In genomic region chr6:98039876-98040605, GRCh38 we compare ENCODE assay signal across 9 cellular contexts.
A peak's percentile ranks its signal among the peaks of the same experiment; 100 is the strongest.
DNase-seq lines count a peak whose midpoint lies in the region; ATAC-seq, FAIRE-seq and TF ChIP-seq lines count a peak whose summit lies in the region.
"Had no signal": no experiment of that assay in that cellular context is flagged by ENCODE, and none has a peak within 500 bp of the region (broad histone marks: within the 10 kb centered on the region; RNA-seq: fewer than 3 reads in every experiment).

No MANE protein-coding gene starts in this region.

- ATAC-seq in GM21423 (IDR thresholded peaks at IDR 0.05; ENCODE audit: unreplicated experiment) = no peak
- no peak for ATAC-seq in HepG2

- no peak overlapping the region for H4K8ac ChIP-seq in neuronal stem cell (ENCODE audit: low read depth, low read length)

- H3K14ac ChIP-seq in neuronal stem cell (ENCODE audit: low read length) = no peak overlapping the region

- no peaks in the 10 kb centered on the region for H4K20me1 ChIP-seq in MM.1S (ENCODE audit: insufficient read depth, low read length)
- H4K20me1 ChIP-seq in HepG2 (ENCODE audit: insufficient read depth, low read length) = no peaks in the 10 kb centered on the region

- DNase-seq in GM10266 (ENCODE audit: extremely low spot score) (no peak), MM.1S (peak; percentile 6), dorsolateral prefrontal cortex (no peak), neuronal stem cell (ENCODE audit: low spot score) (no peak), HepG2 (ENCODE audit: low spot score) (no peak), NK-92 (lab: John Stamatoyannopoulos, UW; ENCODE audit: unreplicated experiment) (no peak)
- DNase-seq: stimulated activated CD8-positive, alpha-beta memory T cell treated with anti-CD3 and anti-CD28 coated beads, Interleukin-4, amount 100 ng/mL, for 48 hours had no signal

- H3K18ac ChIP-seq in neuronal stem cell (ENCODE audit: low read length) = no peak overlapping the region

- H3K9me3 ChIP-seq in MM.1S (replicated peaks; ENCODE audit: insufficient read depth, low read length) = no peaks in the 10 kb centered on the region
- H3K9me3 ChIP-seq in neuronal stem cell (replicated peaks in 1 of 2; ENCODE audit: control insufficient read depth in 2 of 2, insufficient read depth in 1 of 2, low read depth in 1 of 2, low read length in 2 of 2) = no peaks in the 10 kb centered on the region
- no peaks in the 10 kb centered on the region for H3K9me3 ChIP-seq in HepG2 (ENCODE audit: low read length)

- no peak for TF ChIP-seq EP300 in HepG2 (IDR thresholded peaks at IDR 0.05; ENCODE audit: low read depth in 2 of 2, low read length in 2 of 2)
- TF ChIP-seq EP300 in HepG2 (CRISPR knock-in tag; IDR thresholded peaks at IDR 0.05; ENCODE audit: borderline replicate concordance) = no peak

- no peak for TF ChIP-seq RAD21 in HepG2 (CRISPR knock-in tag; IDR thresholded peaks at IDR 0.05)

- no peak overlapping the region for H2AK5ac ChIP-seq in neuronal stem cell (ENCODE audit: low read depth, low read length)

- H3K9me2 ChIP-seq in MM.1S (replicated peaks; ENCODE audit: insufficient read depth, low read length) = no peaks in the 10 kb centered on the region

- POLR2A ChIA-PET in HepG2 (lab: Yijun Ruan, JAX) = no interaction called here

- no peaks in the 10 kb centered on the region for H3K27me3 ChIP-seq in MM.1S (replicated peaks; ENCODE audit: insufficient read depth, low read length)
- peaks cover 0 to 3% (median 0%) of the 10 kb centered on the region in 45 donors for H3K27me3 ChIP-seq in dorsolateral prefrontal cortex
- no peaks in the 10 kb centered on the region for H3K27me3 ChIP-seq in neuronal stem cell (ENCODE audit: control insufficient read depth in 3 of 3, insufficient read depth in 3 of 3, low read depth in 1 of 3, low read length in 3 of 3)
- no peaks in the 10 kb centered on the region for H3K27me3 ChIP-seq in HepG2 (ENCODE audit: control insufficient read depth in 1 of 2, insufficient read depth in 2 of 2, low read length in 2 of 2)

- H3K27ac ChIP-seq in MM.1S (ENCODE audit: low read length) (no peak overlapping the region), dorsolateral prefrontal cortex (peak overlapping the region in 10 of 59 donors; percentile 4 to 50 (median 24)), neuronal stem cell (replicated peaks; ENCODE audit: low read length) (no peak overlapping the region), HepG2 (ENCODE audit: extremely low read length, insufficient read depth, low read length) (no peak overlapping the region)

- H2BK12ac ChIP-seq in neuronal stem cell (ENCODE audit: low read length) = no peak overlapping the region

- CTCF ChIA-PET in HepG2 (lab: Yijun Ruan, JAX; ENCODE audit: low intra/inter-chr PET ratio, low total read pairs) = no interaction called here

- no peak for TF ChIP-seq POLR2A in HepG2 (IDR thresholded peaks at IDR 0.05; ENCODE audit: insufficient read depth in 1 of 2, low read depth in 2 of 2, low read length in 2 of 2)

- no CpG with 5 or more reads among the region's 3 CpGs for WGBS in neuronal stem cell (ENCODE audit: extremely low coverage in 2 of 2, insufficient read length in 2 of 2, insufficient replicate concordance in 1 of 2), 2 donors
- WGBS in HepG2 (ENCODE audit: low lambda C conversion rate) = 1% methylated on average over 3 of the region's 3 CpGs

- H3K4me2 ChIP-seq in MM.1S (ENCODE audit: low read depth, low read length) (no peak overlapping the region), neuronal stem cell (ENCODE audit: insufficient read depth, low read length, poor library complexity, severe bottlenecking) (no peak overlapping the region), HepG2 (ENCODE audit: low read depth, low read length) (no peak overlapping the region)

- no peak for FAIRE-seq in HepG2 (lab: Jason Lieb, UNC)
- FAIRE-seq: TTC549 had no signal

- no peak overlapping the region for H2BK15ac ChIP-seq in neuronal stem cell (ENCODE audit: low read length)

- no peak overlapping the region for H3K4ac ChIP-seq in neuronal stem cell (ENCODE audit: low read length)

- in situ Hi-C loops in HepG2 (cut with HindIII; ENCODE audit: extremely low pct_ligation_motif_present, low pct_unique_long_range_greater_than_20kb) = loop anchor here (25.0 kb wide), 1 partner anchor 797 kb away; the partner anchor contains the start of gene POU3F2

- TF ChIP-seq CTCF in GM10266 (IDR thresholded peaks at IDR 0.05; ENCODE audit: control insufficient read depth, insufficient read depth, low read depth, missing control alignments) (peak; percentile 9), MM.1S (IDR thresholded peaks at IDR 0.05; ENCODE audit: low read length) (peak; percentile 16; the same call in 1 of the 2 replicates), dorsolateral prefrontal cortex (IDR thresholded peaks at IDR 0.05 in 54 of 56, conservative IDR thresholded peaks at IDR 0.05 in 2 of 56; ENCODE audit: low read depth in 1 of 56, partially characterized antibody in 56 of 56) (peak in 53 of 56 donors; percentile 17 to 70 (median 49)), HepG2 (CRISPR knock-in tag; IDR thresholded peaks at IDR 0.05) (no peak)

- H3K79me2 ChIP-seq in MM.1S (ENCODE audit: low read length) (no peaks in the 10 kb centered on the region), HepG2 (ENCODE audit: insufficient read depth, low read length) (no peaks in the 10 kb centered on the region)

- H3F3A ChIP-seq in MM.1S (ENCODE audit: insufficient read depth, low read length) = no peaks in the 10 kb centered on the region

- no peak overlapping the region for H2BK5ac ChIP-seq in neuronal stem cell (ENCODE audit: low read length)

- H3K79me1 ChIP-seq in neuronal stem cell (ENCODE audit: low read depth, low read length) = no peaks in the 10 kb centered on the region

- H4K91ac ChIP-seq in neuronal stem cell (ENCODE audit: low read depth, low read length, poor library complexity) = no peak overlapping the region

- H2AFZ ChIP-seq in MM.1S (ENCODE audit: low read length) = no peak overlapping the region
- peak overlapping the region; percentile 50 for H2AFZ ChIP-seq in neuronal stem cell (ENCODE audit: low read length)
- no peak overlapping the region for H2AFZ ChIP-seq in HepG2 (ENCODE audit: low read length)

- no peak overlapping the region for H2BK120ac ChIP-seq in neuronal stem cell (ENCODE audit: low read depth, low read length)

- H3K9ac ChIP-seq in MM.1S (ENCODE audit: low read length) = no peak overlapping the region
- H3K9ac ChIP-seq in neuronal stem cell (ENCODE audit: low read depth, low read length, poor library complexity) = no peak overlapping the region
- H3K9ac ChIP-seq in HepG2 (ENCODE audit: insufficient read depth, low read depth, low read length) = no peak overlapping the region

- H3K4me3 ChIP-seq in MM.1S (ENCODE audit: low read length) (no peak overlapping the region), dorsolateral prefrontal cortex (peak overlapping the region in 10 of 59 donors; percentile 3 to 35 (median 19)), neuronal stem cell (ENCODE audit: low read length in 2 of 2) (peak overlapping the region in 1 of 2 donors; percentile 14), HepG2 (replicated peaks in 1 of 3; ENCODE audit: insufficient read depth in 1 of 3, low read depth in 2 of 3, low read length in 3 of 3) (no peak overlapping the region)

- H3K23ac ChIP-seq in neuronal stem cell (ENCODE audit: low read depth, low read length, poor library complexity) = no peak overlapping the region

- intact Hi-C loops in dorsolateral prefrontal cortex (cut with DNase I) (loop anchor here in 1 of 2 donors (5.0 to 10.0 kb wide), 3 partner anchors 475 to 965 kb away; no protein-coding TSS in a partner anchor), HepG2 (cut with micrococcal nuclease; ENCODE audit: unreplicated experiment) (no loop called here)

- H3K4me1 ChIP-seq in MM.1S (ENCODE audit: low read length) (no peaks in the 10 kb centered on the region), neuronal stem cell (ENCODE audit: control insufficient read depth in 2 of 2, insufficient read depth in 1 of 2, low read depth in 1 of 2, low read length in 2 of 2) (peaks cover 25 to 64% of the 10 kb centered on the region in 2 donors), HepG2 (ENCODE audit: insufficient read depth, low read length) (no peaks in the 10 kb centered on the region)

- BruUV-seq in HepG2 (replicated peaks; lab: Mats Ljungman, UMichigan) = no TSS peak

- H3K36me3 ChIP-seq in MM.1S (replicated peaks; ENCODE audit: insufficient read depth, low read length) (no peaks in the 10 kb centered on the region), neuronal stem cell (replicated peaks in 1 of 2; ENCODE audit: control insufficient read depth in 2 of 2, insufficient read depth in 2 of 2, low read length in 2 of 2) (no peaks in the 10 kb centered on the region), HepG2 (replicated peaks in 1 of 2; ENCODE audit: control insufficient read depth in 1 of 2, insufficient read depth in 2 of 2, low read length in 2 of 2) (no peaks in the 10 kb centered on the region)

TF ChIP-seq in HepG2, 621 proteins besides CTCF, POLR2A, EP300 and RAD21 (continues in another document):
- TF ChIP-seq NR2C2 (CRISPR knock-in tag; IDR thresholded peaks at IDR 0.05; ENCODE audit: borderline replicate concordance) (no peak), ZSCAN9 (CRISPR knock-in tag; IDR thresholded peaks at IDR 0.05; ENCODE audit: borderline replicate concordance) (no peak), ZSCAN12 (CRISPR knock-in tag; IDR thresholded peaks at IDR 0.05) (no peak), TCF7L2 (IDR thresholded peaks at IDR 0.05; ENCODE audit: low read depth, low read length) (no peak), ATF5 (CRISPR knock-in tag; IDR thresholded peaks at IDR 0.05; ENCODE audit: low read depth) (no peak), HDAC1 (CRISPR knock-in tag; IDR thresholded peaks at IDR 0.05) (no peak), IKZF1 (IDR thresholded peaks at IDR 0.05) (no peak), ZNF414 (CRISPR knock-in tag; IDR thresholded peaks at IDR 0.05) (no peak), ZNF530 (CRISPR knock-in tag; IDR thresholded peaks at IDR 0.05; ENCODE audit: low read depth) (no peak), EEA1 (CRISPR knock-in tag; IDR thresholded peaks at IDR 0.05; ENCODE audit: borderline replicate concordance) (no peak), KLF13 (CRISPR knock-in tag; IDR thresholded peaks at IDR 0.05) (no peak)
